ENCODE assay signal across 18 cellular contexts in the genomic region with DNA sequence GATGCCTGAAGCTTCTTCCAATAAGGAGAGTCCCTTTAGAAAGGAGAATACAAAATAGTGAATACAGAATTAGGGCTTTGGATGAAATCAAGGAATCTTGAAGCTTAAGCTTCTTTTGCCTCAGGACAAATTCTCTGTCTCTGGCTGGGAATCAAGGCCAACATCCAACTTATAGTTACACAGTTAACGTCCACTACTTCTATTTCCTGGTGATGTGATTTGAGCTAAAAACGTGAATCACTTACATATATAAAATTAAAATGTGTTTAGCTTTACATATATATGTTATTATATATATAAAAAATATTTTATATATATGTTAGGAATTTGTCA.
"Had no signal": no experiment of that assay in that cellular context is flagged by ENCODE, and none has a peak within 500 bp of the region (broad histone marks: within the 10 kb centered on the region; RNA-seq: fewer than 3 reads in every experiment).

No MANE protein-coding gene starts in this region.

- H3K9me3 ChIP-seq: colonic mucosa, pancreas had no signal

- H3K27ac Mint-ChIP-seq: activated naive CD4-positive, alpha-beta T cell treated with anti-CD3 and anti-CD28 coated beads, Interleukin-2, amount 50 U/mL, for 24 hours; activated T-cell treated with anti-CD3 and anti-CD28 coated beads, Interleukin-2, amount 50 U/mL, for 24 hours; T-helper 2 cell treated with Interferon-gamma antibody and Interleukin-4, amounts not matched to agents 5 μg/mL and 100 μg/mL, for 36 hours had no signal

- H3K9me3 Mint-ChIP-seq: activated naive CD4-positive, alpha-beta T cell treated with anti-CD3 and anti-CD28 coated beads, Interleukin-2, amount 50 U/mL, for 24 hours had no signal

- H3K27ac ChIP-seq: colonic mucosa, pancreas had no signal

- H3K27me3 Mint-ChIP-seq: activated naive CD4-positive, alpha-beta T cell treated with anti-CD3 and anti-CD28 coated beads, Interleukin-2, amount 50 U/mL, for 24 hours; activated T-cell treated with anti-CD3 and anti-CD28 coated beads, Interleukin-2, amount 50 U/mL, for 24 hours had no signal

- DNase-seq: activated CD4-positive, alpha-beta T cell treated with anti-CD3 and anti-CD28 coated beads, Interleukin-2, amount 50 U/mL, for 48 hours; activated CD4-positive, CD25-positive, alpha-beta regulatory T cell treated with anti-CD3 and anti-CD28 coated beads, Interleukin-2, amount 50 U/mL, for 72 hours; activated effector memory CD4-positive, alpha-beta T cell treated with Interleukin-2 at 50 U/mL for 16 hours; activated T-cell treated with anti-CD3 and anti-CD28 coated beads, Interleukin-2, amount 50 U/mL, for 24 hours; amniotic stem cell; colonic mucosa; kidney glomerular epithelial cell; left ventricle myocardium superior; pancreas; small intestine; stimulated activated CD4-positive, alpha-beta T cell treated with anti-CD3 and anti-CD28 coated beads, Interleukin-4, amount 100 ng/mL, for 24 hours; stimulated activated naive CD4-positive, alpha-beta T cell treated with Interleukin-2 at 50 U/mL for 16 hours; substantia nigra; SW 1271; trophoblast cell had no signal

- H3K4me3 Mint-ChIP-seq: activated naive CD4-positive, alpha-beta T cell treated with anti-CD3 and anti-CD28 coated beads, Interleukin-2, amount 50 U/mL, for 24 hours; activated T-cell treated with anti-CD3 and anti-CD28 coated beads, Interleukin-2, amount 50 U/mL, for 24 hours; T-helper 2 cell treated with Interferon-gamma antibody and Interleukin-4, amounts not matched to agents 5 μg/mL and 100 μg/mL, for 36 hours had no signal

- H3K27me3 ChIP-seq: colonic mucosa, pancreas had no signal

- H3K4me3 ChIP-seq: colonic mucosa, pancreas had no signal

- H3K36me3 ChIP-seq: colonic mucosa, pancreas had no signal

- H3K4me1 ChIP-seq: colonic mucosa, pancreas had no signal

- ATAC-seq: esophagus mucosa, left ventricle myocardium superior, pancreas had no signal
